Comparison of ENCODE assay signal across 21 cellular contexts in genomic region chr15:64732156-64732860, GRCh38. TPM values are rescaled to one million over a fixed set of nuclear protein-coding genes. Genes with fewer than 3 reads are reported as not detected.
A peak's percentile ranks its signal among the peaks of the same experiment; 100 is the strongest.
DNase-seq lines count a peak whose midpoint lies in the region; ATAC-seq and TF ChIP-seq lines count a peak whose summit lies in the region.
"Had no signal": no experiment of that assay in that cellular context is flagged by ENCODE, and none has a peak within 500 bp of the region (broad histone marks: within the 10 kb centered on the region; RNA-seq: fewer than 3 reads in every experiment).

No MANE protein-coding gene starts in this region.

- peaks cover 10% of the 10 kb centered on the region for H3K4me1 Mint-ChIP-seq in activated naive CD8-positive, alpha-beta T cell treated with anti-CD3 and anti-CD28 coated beads, Interleukin-2, amount 10 ng/mL, durations not matched to agents 7 days and 5 days
- peaks cover 3% of the 10 kb centered on the region for H3K4me1 Mint-ChIP-seq in activated naive CD8-positive, alpha-beta T cell treated with anti-CD3 and anti-CD28 coated beads for 36 hours
- H3K4me1 Mint-ChIP-seq in stimulated activated memory B cell treated with anti-CD40 and anti-IgM and Interleukin-4, amounts not matched to agents 10 μg/mL and 1 μg/mL and 100 μg/mL, for 72 hours: peaks cover 29% of the 10 kb centered on the region

- H3K36me3 ChIP-seq in MM.1S (replicated peaks; ENCODE audit: insufficient read depth, low read length) (no peaks in the 10 kb centered on the region), iPS-20b (ENCODE audit: insufficient read depth, low read depth, low read length) (peaks cover 68% of the 10 kb centered on the region)
- H3K36me3 ChIP-seq: esophagus squamous epithelium, left lung, neutrophil, spleen, vagina had no signal

- peak overlapping the region; percentile 37 for H3K27ac Mint-ChIP-seq in activated naive CD8-positive, alpha-beta T cell treated with anti-CD3 and anti-CD28 coated beads, Interleukin-2, amount 10 ng/mL, durations not matched to agents 7 days and 5 days
- no peak overlapping the region for H3K27ac Mint-ChIP-seq in activated naive CD8-positive, alpha-beta T cell treated with anti-CD3 and anti-CD28 coated beads for 36 hours
- H3K27ac Mint-ChIP-seq in stimulated activated memory B cell treated with anti-CD40 and anti-IgM and Interleukin-4, amounts not matched to agents 10 μg/mL and 1 μg/mL and 100 μg/mL, for 72 hours: peak overlapping the region; percentile 77
- H3K27ac Mint-ChIP-seq: activated naive CD8-positive, alpha-beta T cell; activated T-helper 1 cell treated with anti-CD3 and anti-CD28 coated beads, Interleukin-12 subunit alpha, Interleukin-12 subunit beta, Interleukin-2, Interleukin-4 antibody, amounts not matched to agents 30 ng/mL and 10 ng/mL and 1 ng/mL, durations not matched to agents 14 hours and 24 hours and 36 hours had no signal

- H3K27me3 Mint-ChIP-seq in activated naive CD8-positive, alpha-beta T cell treated with anti-CD3 and anti-CD28 coated beads, Interleukin-2, amount 10 ng/mL, durations not matched to agents 7 days and 5 days: no peaks in the 10 kb centered on the region
- H3K27me3 Mint-ChIP-seq in activated naive CD8-positive, alpha-beta T cell treated with anti-CD3 and anti-CD28 coated beads for 36 hours: no peaks in the 10 kb centered on the region
- H3K27me3 Mint-ChIP-seq in stimulated activated memory B cell treated with anti-CD40 and anti-IgM and Interleukin-4, amounts not matched to agents 10 μg/mL and 1 μg/mL and 100 μg/mL, for 72 hours: no peaks in the 10 kb centered on the region
- H3K27me3 Mint-ChIP-seq: activated naive CD8-positive, alpha-beta T cell had no signal

- no peaks in the 10 kb centered on the region for H4K20me1 ChIP-seq in MM.1S (ENCODE audit: insufficient read depth, low read length)

- H3K9me3 ChIP-seq in MM.1S (replicated peaks; ENCODE audit: insufficient read depth, low read length) (no peaks in the 10 kb centered on the region), iPS-20b (ENCODE audit: insufficient read depth, low read depth, low read length) (no peaks in the 10 kb centered on the region)
- H3K9me3 ChIP-seq: body of pancreas, esophagus squamous epithelium, left lung, neutrophil, spleen, vagina had no signal

- H3F3A ChIP-seq in MM.1S (ENCODE audit: insufficient read depth, low read length): no peaks in the 10 kb centered on the region

- H3K9ac ChIP-seq in MM.1S (ENCODE audit: low read length) (no peak overlapping the region), iPS-20b (ENCODE audit: low read depth, low read length) (peak overlapping the region; percentile 69; the same call in 1 of the 2 replicates)

- no peaks in the 10 kb centered on the region for H3K79me2 ChIP-seq in MM.1S (ENCODE audit: low read length)

- H3K9me3 Mint-ChIP-seq in activated naive CD8-positive, alpha-beta T cell treated with anti-CD3 and anti-CD28 coated beads, Interleukin-2, amount 10 ng/mL, durations not matched to agents 7 days and 5 days: no peaks in the 10 kb centered on the region
- H3K9me3 Mint-ChIP-seq in activated naive CD8-positive, alpha-beta T cell treated with anti-CD3 and anti-CD28 coated beads for 36 hours: no peaks in the 10 kb centered on the region
- H3K9me3 Mint-ChIP-seq in stimulated activated memory B cell treated with anti-CD40 and anti-IgM and Interleukin-4, amounts not matched to agents 10 μg/mL and 1 μg/mL and 100 μg/mL, for 72 hours: no peaks in the 10 kb centered on the region
- H3K9me3 Mint-ChIP-seq: activated T-helper 1 cell treated with anti-CD3 and anti-CD28 coated beads, Interleukin-12 subunit alpha, Interleukin-12 subunit beta, Interleukin-2, Interleukin-4 antibody, amounts not matched to agents 30 ng/mL and 10 ng/mL and 1 ng/mL, durations not matched to agents 14 hours and 24 hours and 36 hours had no signal

- H3K4me3 Mint-ChIP-seq in activated naive CD8-positive, alpha-beta T cell treated with anti-CD3 and anti-CD28 coated beads, Interleukin-2, amount 10 ng/mL, durations not matched to agents 7 days and 5 days: no peak overlapping the region
- no peak overlapping the region for H3K4me3 Mint-ChIP-seq in activated naive CD8-positive, alpha-beta T cell treated with anti-CD3 and anti-CD28 coated beads for 36 hours
- H3K4me3 Mint-ChIP-seq in stimulated activated memory B cell treated with anti-CD40 and anti-IgM and Interleukin-4, amounts not matched to agents 10 μg/mL and 1 μg/mL and 100 μg/mL, for 72 hours: no peak overlapping the region
- H3K4me3 Mint-ChIP-seq: activated naive CD8-positive, alpha-beta T cell; activated T-helper 1 cell treated with anti-CD3 and anti-CD28 coated beads, Interleukin-12 subunit alpha, Interleukin-12 subunit beta, Interleukin-2, Interleukin-4 antibody, amounts not matched to agents 30 ng/mL and 10 ng/mL and 1 ng/mL, durations not matched to agents 14 hours and 24 hours and 36 hours had no signal

- H3K4me3 ChIP-seq in MM.1S (ENCODE audit: low read length): no peak overlapping the region
- H3K4me3 ChIP-seq in iPS-20b (ENCODE audit: low read length): peak overlapping the region; percentile 23; the same call in 1 of the 2 replicates
- H3K4me3 ChIP-seq: body of pancreas, esophagus squamous epithelium, left lung, spleen, vagina had no signal

- no peak for TF ChIP-seq CTCF in MM.1S (IDR thresholded peaks at IDR 0.05; ENCODE audit: low read length)

- no peaks in the 10 kb centered on the region for H3K27me3 ChIP-seq in MM.1S (replicated peaks; ENCODE audit: insufficient read depth, low read length)
- H3K27me3 ChIP-seq in iPS-20b (ENCODE audit: insufficient read depth, low read length): no peaks in the 10 kb centered on the region
- H3K27me3 ChIP-seq: body of pancreas, esophagus squamous epithelium, left lung, vagina had no signal

- POLR2A ChIA-PET in activated naive CD8-positive, alpha-beta T cell treated with anti-CD3 and anti-CD28 coated beads, Interleukin-2, amount 10 ng/mL, durations not matched to agents 7 days and 5 days (lab: Charles Lee): interaction anchor here (0.5 to 0.6 kb wide), 2 partner anchors 320 to 503 kb away, joined by 3 read pairs; no protein-coding TSS in a partner anchor

- H2AFZ ChIP-seq in MM.1S (ENCODE audit: low read length): 0 out of 2 replicates have a peak overlapping the region, but pooled peaks have one; percentile 11

- no peak overlapping the region for H3K4me2 ChIP-seq in MM.1S (ENCODE audit: low read depth, low read length)

- H3K36me3 Mint-ChIP-seq in activated naive CD8-positive, alpha-beta T cell treated with anti-CD3 and anti-CD28 coated beads, Interleukin-2, amount 10 ng/mL, durations not matched to agents 7 days and 5 days: no peaks in the 10 kb centered on the region
- H3K36me3 Mint-ChIP-seq in activated naive CD8-positive, alpha-beta T cell treated with anti-CD3 and anti-CD28 coated beads for 36 hours: no peaks in the 10 kb centered on the region
- no peaks in the 10 kb centered on the region for H3K36me3 Mint-ChIP-seq in stimulated activated memory B cell treated with anti-CD40 and anti-IgM and Interleukin-4, amounts not matched to agents 10 μg/mL and 1 μg/mL and 100 μg/mL, for 72 hours
- H3K36me3 Mint-ChIP-seq: activated naive CD8-positive, alpha-beta T cell had no signal

- ATAC-seq in activated naive CD8-positive, alpha-beta T cell treated with anti-CD3 and anti-CD28 coated beads, Interleukin-2, amount 10 ng/mL, durations not matched to agents 7 days and 5 days (ENCODE audit: low read depth): no peak
- ATAC-seq in stimulated activated memory B cell treated with anti-CD40 and anti-IgM and Interleukin-4, amounts not matched to agents 10 μg/mL and 1 μg/mL and 100 μg/mL, for 72 hours: peak; percentile 82
- ATAC-seq: body of pancreas had no signal

- H3K9me2 ChIP-seq in MM.1S (replicated peaks; ENCODE audit: insufficient read depth, low read length): no peaks in the 10 kb centered on the region

- no peak for DNase-seq in activated naive CD8-positive, alpha-beta T cell treated with anti-CD3 and anti-CD28 coated beads, Interleukin-2, amount 10 ng/mL, durations not matched to agents 7 days and 5 days
- DNase-seq in activated naive CD8-positive, alpha-beta T cell treated with anti-CD3 and anti-CD28 coated beads for 36 hours: no peak
- DNase-seq in MM.1S (no peak), MV-4-11 (lab: John Stamatoyannopoulos, UW) (no peak), NCI-H510A treated with DMSO at 0.1 percent for 48 hours (lab: John Stamatoyannopoulos, UW) (no peak)
- no peak for DNase-seq in stimulated activated CD4-positive, alpha-beta T cell treated with anti-CD3 and anti-CD28 coated beads, Interleukin-2, amount 100 ng/mL, for 48 hours
- DNase-seq: activated CD4-positive, alpha-beta T cell treated with anti-CD3 and anti-CD28 coated beads for 4 hours; body of pancreas; C1 segment of cervical spinal cord; effector memory CD4-positive, alpha-beta T cell; esophagus squamous epithelium; left lung; spleen; SW 1271 had no signal

- H3K4me1 ChIP-seq in MM.1S (ENCODE audit: low read length): no peaks in the 10 kb centered on the region
- peaks cover 15% of the 10 kb centered on the region for H3K4me1 ChIP-seq in iPS-20b (ENCODE audit: insufficient read depth, low read length)
- H3K4me1 ChIP-seq: left lung, vagina had no signal

- H3K27ac ChIP-seq in MM.1S (ENCODE audit: low read length): no peak overlapping the region
- H3K27ac ChIP-seq in iPS-20b (ENCODE audit: low read length): peak overlapping the region; percentile 86
- H3K27ac ChIP-seq: body of pancreas, esophagus squamous epithelium, left lung, neutrophil, spleen, vagina had no signal

RNA-seq across cellular contexts. Expression of gene RBPMS2, which starts 43.1 kb away (rescaled TPM):
- total RNA-seq in activated naive CD8-positive, alpha-beta T cell treated with anti-CD3 and anti-CD28 coated beads, Interleukin-2, amount 10 ng/mL, durations not matched to agents 7 days and 5 days: not detected
- total RNA-seq in activated naive CD8-positive, alpha-beta T cell treated with anti-CD3 and anti-CD28 coated beads for 36 hours: not detected
- total RNA-seq: LHCN-M2 had no signal
